1 cellular context compared by ENCODE assay signal in genomic region chr18:1047406-1047805, GRCh38.
TF ChIP-seq lines count a peak whose summit lies in the region.

No MANE protein-coding gene starts in this region.

TF ChIP-seq in HepG2, 621 proteins besides CTCF, POLR2A, EP300 and RAD21 (continued from another document):
- TF ChIP-seq MNT (IDR thresholded peaks at IDR 0.05) (no peak), KDM3A (CRISPR knock-in tag; IDR thresholded peaks at IDR 0.05; ENCODE audit: low read depth) (no peak), RFXANK (CRISPR knock-in tag; IDR thresholded peaks at IDR 0.05) (no peak)
